Comparison of ENCODE assay signal across 8 cellular contexts in the genomic region with DNA sequence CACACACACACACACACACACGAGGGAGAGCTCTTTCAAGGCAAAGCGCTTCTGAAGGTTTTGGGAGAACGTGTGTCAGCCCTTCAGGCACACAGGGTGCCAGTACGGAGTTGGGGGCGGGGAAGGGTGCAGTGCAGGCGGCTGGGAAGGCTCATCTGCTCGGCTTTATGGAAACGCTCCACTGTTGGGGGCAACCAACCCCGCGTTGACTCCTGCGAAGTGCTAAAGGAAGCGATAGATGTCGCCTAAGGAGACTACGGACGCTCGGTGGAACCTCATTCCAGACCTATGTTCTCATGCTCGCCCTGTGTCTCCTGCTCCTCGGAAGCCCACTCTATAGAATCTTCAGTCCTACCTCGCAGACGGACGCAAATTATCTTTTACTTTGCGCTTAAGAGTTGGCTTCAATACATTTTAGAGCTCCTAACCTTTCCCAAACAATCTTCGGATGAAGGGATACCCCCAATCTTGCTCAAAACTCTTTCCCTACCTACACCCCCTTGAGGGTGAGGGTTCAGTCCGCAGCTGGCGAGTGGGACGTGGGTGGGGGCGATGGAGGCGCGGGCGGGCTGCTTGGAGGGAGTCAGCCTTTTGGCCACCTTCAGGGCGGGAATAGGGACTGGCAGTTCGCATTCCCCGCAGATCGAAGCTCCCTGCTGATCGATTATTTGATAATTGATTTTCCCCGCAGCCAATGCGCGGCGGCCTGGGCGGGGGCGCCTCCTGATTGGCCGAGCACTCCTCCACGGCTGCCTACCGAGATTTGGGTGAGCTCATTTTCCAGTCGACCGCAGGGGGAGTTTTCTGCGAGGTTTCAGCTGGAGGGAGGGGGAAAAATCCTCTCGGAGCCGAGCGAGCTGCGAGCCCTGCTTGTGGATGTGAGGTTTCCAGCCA. TPM values are rescaled to one million over a fixed set of nuclear protein-coding genes. Genes with fewer than 3 reads are reported as not detected.
DNase-seq lines count a peak whose midpoint lies in the region; ATAC-seq and TF ChIP-seq lines count a peak whose summit lies in the region.

No MANE protein-coding gene starts in this region.

- peaks cover 7 to 10% of the 10 kb centered on the region in 2 donors for H3K4me1 ChIP-seq in mucosa of rectum (ENCODE audit: control insufficient read depth in 2 of 2, insufficient read depth in 2 of 2, low read length in 2 of 2)

- H3K27ac ChIP-seq in mucosa of rectum (ENCODE audit: low read depth in 2 of 2, low read length in 2 of 2), result peak overlapping the region; percentile 82 to 88

- peaks cover 21% of the 10 kb centered on the region for H3K4me1 Mint-ChIP-seq in activated CD8-positive, alpha-beta T cell treated with anti-CD3 and anti-CD28 coated beads for 36 hours (ENCODE audit: low read depth)
- peaks cover 27% of the 10 kb centered on the region for H3K4me1 Mint-ChIP-seq in type B pancreatic cell (ENCODE audit: unreplicated experiment)

- H3K27ac Mint-ChIP-seq in activated CD8-positive, alpha-beta T cell treated with anti-CD3 and anti-CD28 coated beads for 36 hours, result no peak overlapping the region
- peak overlapping the region; percentile 98 for H3K27ac Mint-ChIP-seq in type B pancreatic cell

- intact Hi-C loops in activated CD8-positive, alpha-beta T cell treated with anti-CD3 and anti-CD28 coated beads for 36 hours (cut with micrococcal nuclease), result loop anchor here (2.0 to 10.0 kb wide), 2 partner anchors 148 to 1602 kb away; no protein-coding TSS in a partner anchor

- peak overlapping the region; percentile 54 to 69 for H3K9ac ChIP-seq in mucosa of rectum (ENCODE audit: low read depth in 1 of 2, low read length in 2 of 2)

- H3K36me3 ChIP-seq in mucosa of rectum (ENCODE audit: control insufficient read depth in 2 of 2, insufficient read depth in 2 of 2, low read length in 2 of 2), result no peaks in the 10 kb centered on the region

- no peaks in the 10 kb centered on the region for H3K36me3 Mint-ChIP-seq in activated CD8-positive, alpha-beta T cell treated with anti-CD3 and anti-CD28 coated beads for 36 hours (ENCODE audit: low read depth)
- H3K36me3 Mint-ChIP-seq in type B pancreatic cell, result peaks cover 20% of the 10 kb centered on the region

- TF ChIP-seq CTCF in activated CD8-positive, alpha-beta T cell treated with anti-CD3 and anti-CD28 coated beads for 36 hours (IDR thresholded peaks at IDR 0.05), result no peak
- TF ChIP-seq CTCF in fibroblast of the aortic adventitia (IDR thresholded peaks at IDR 0.05; ENCODE audit: insufficient read depth, low read length) (no peak), type B pancreatic cell (conservative IDR thresholded peaks at IDR 0.05) (peak; percentile 14)

- H3K9me3 Mint-ChIP-seq in activated CD8-positive, alpha-beta T cell treated with anti-CD3 and anti-CD28 coated beads for 36 hours, result no peaks in the 10 kb centered on the region
- no peaks in the 10 kb centered on the region for H3K9me3 Mint-ChIP-seq in type B pancreatic cell

- POLR2A ChIA-PET in activated CD8-positive, alpha-beta T cell treated with anti-CD3 and anti-CD28 coated beads for 36 hours (lab: Charles Lee), result no interaction called here

- CTCF ChIA-PET in activated CD8-positive, alpha-beta T cell treated with anti-CD3 and anti-CD28 coated beads for 36 hours (lab: Charles Lee), result interaction anchor here (0.7 kb wide), 1 partner anchor 147 kb away, joined by 3 read pairs; no protein-coding TSS in a partner anchor

- H3K27me3 ChIP-seq in mucosa of rectum (ENCODE audit: control insufficient read depth in 2 of 2, insufficient read depth in 2 of 2, low read length in 2 of 2), result peaks cover 26 to 29% of the 10 kb centered on the region in 2 donors

- DNase-seq in stimulated activated CD4-positive, alpha-beta T cell treated with anti-CD3 and anti-CD28 coated beads, Interleukin-1b, Interleukin-23, amount 100 ng/mL, for 48 hours, result peak; percentile 33
- DNase-seq in stimulated activated CD4-positive, alpha-beta T cell treated with anti-CD3 and anti-CD28 coated beads, Interleukin-2, amount 100 ng/mL, for 48 hours, result no peak
- DNase-seq in NCI-H2171 (lab: John Stamatoyannopoulos, UW), result peak; percentile 92
- peak; percentile 40 for DNase-seq in activated CD8-positive, alpha-beta T cell treated with anti-CD3 and anti-CD28 coated beads for 36 hours
- DNase-seq in fibroblast of the aortic adventitia (ENCODE audit: low read depth), result peak; percentile 99
- DNase-seq in type B pancreatic cell (ENCODE audit: extremely low spot score, unreplicated experiment), result peak; percentile 92

- no peaks in the 10 kb centered on the region for H3K9me3 ChIP-seq in mucosa of rectum (ENCODE audit: control insufficient read depth in 2 of 2, low read length in 2 of 2)

- no peak for ATAC-seq in activated CD8-positive, alpha-beta T cell treated with anti-CD3 and anti-CD28 coated beads for 36 hours
- no peak for ATAC-seq in GM18520 (IDR thresholded peaks at IDR 0.05; ENCODE audit: unreplicated experiment)

- peak overlapping the region; percentile 93 for H3K4me3 ChIP-seq in fibroblast of the aortic adventitia (ENCODE audit: low read depth, low read length)
- H3K4me3 ChIP-seq in mucosa of rectum (ENCODE audit: low read length in 2 of 2), result peak overlapping the region; percentile 72 to 74

- peak overlapping the region; percentile 59 for H3K4me3 Mint-ChIP-seq in activated CD8-positive, alpha-beta T cell treated with anti-CD3 and anti-CD28 coated beads for 36 hours
- peak overlapping the region; percentile 96 for H3K4me3 Mint-ChIP-seq in type B pancreatic cell

- H3K27me3 Mint-ChIP-seq in activated CD8-positive, alpha-beta T cell treated with anti-CD3 and anti-CD28 coated beads for 36 hours, result peaks cover 71% of the 10 kb centered on the region
- peaks cover 31% of the 10 kb centered on the region for H3K27me3 Mint-ChIP-seq in type B pancreatic cell

RNA-seq across cellular contexts. Expression of a gene that starts 1.9 kb away (rescaled TPM):
- total RNA-seq in activated CD8-positive, alpha-beta T cell treated with anti-CD3 and anti-CD28 coated beads for 36 hours, result not detected
- total RNA-seq in fibroblast of the aortic adventitia (ENCODE audit: low replicate concordance) (65.0 and 78.2 TPM in 2 replicates), type B pancreatic cell (ENCODE audit: low replicate concordance) (250 and 255 TPM in 2 replicates)

Comparison
In these comparisons a context has a peak if more than half of its experiments do, and no peak if none do; other contexts are left out.
1. DNase-seq: peak in stimulated activated CD4-positive, alpha-beta T cell treated with anti-CD3 and anti-CD28 coated beads, Interleukin-1b, Interleukin-23, amount 100 ng/mL, for 48 hours (single experiment), NCI-H2171 (single experiment), activated CD8-positive, alpha-beta T cell treated with anti-CD3 and anti-CD28 coated beads for 36 hours (single experiment), fibroblast of the aortic adventitia (single experiment) and type B pancreatic cell (single experiment); none in stimulated activated CD4-positive, alpha-beta T cell treated with anti-CD3 and anti-CD28 coated beads, Interleukin-2, amount 100 ng/mL, for 48 hours (0 of 2).
2. RNA of a gene that starts 1.9 kb away (total RNA-seq): 250 to 255 TPM in type B pancreatic cell and 65.0 to 78.2 TPM in fibroblast of the aortic adventitia; not detected in activated CD8-positive, alpha-beta T cell treated with anti-CD3 and anti-CD28 coated beads for 36 hours; every median in the first group is over 10 times any median in the second.